Comparison of ENCODE assay signal across 9 cellular contexts in genomic region chr5:132436936-132437335, GRCh38. TPM values are rescaled to one million over a fixed set of nuclear protein-coding genes. Genes with fewer than 3 reads are reported as not detected.
DNase-seq lines count a peak whose midpoint lies in the region; ATAC-seq and TF ChIP-seq lines count a peak whose summit lies in the region.
"Had no signal": no experiment of that assay in that cellular context is flagged by ENCODE, and none has a peak within 500 bp of the region (broad histone marks: within the 10 kb centered on the region; RNA-seq: fewer than 3 reads in every experiment).

No MANE protein-coding gene starts in this region.

- intact Hi-C loops in psoas muscle (cut with DNase I), result loop anchor here in 1 of 2 donors (5.0 kb wide), 1 partner anchor 220 kb away; no protein-coding TSS in a partner anchor

- H3K27me3 Mint-ChIP-seq in CD4-positive, CD25-positive, alpha-beta regulatory T cell, result no peaks in the 10 kb centered on the region
- no peaks in the 10 kb centered on the region for H3K27me3 Mint-ChIP-seq in central memory CD8-positive, alpha-beta T cell

- H3K4me1 Mint-ChIP-seq in CD4-positive, CD25-positive, alpha-beta regulatory T cell, result peaks cover 24 to 88% (median 54%) of the 10 kb centered on the region in 4 donors
- peaks cover 87% of the 10 kb centered on the region for H3K4me1 Mint-ChIP-seq in central memory CD8-positive, alpha-beta T cell

- peak overlapping the region; percentile 91 to 95 (median 91) for H3K27ac Mint-ChIP-seq in CD4-positive, CD25-positive, alpha-beta regulatory T cell
- peak overlapping the region; percentile 93 for H3K27ac Mint-ChIP-seq in central memory CD8-positive, alpha-beta T cell (ENCODE audit: low read depth)

- peak overlapping the region in 3 of 4 donors; percentile 39 to 75 (median 68) for H3K4me3 Mint-ChIP-seq in CD4-positive, CD25-positive, alpha-beta regulatory T cell
- peak overlapping the region; percentile 66 for H3K4me3 Mint-ChIP-seq in central memory CD8-positive, alpha-beta T cell

- 97 to 99% (median 97%) methylated on average over 3 of the region's 3 CpGs for WGBS in psoas muscle, 3 donors

- H3K4me3 ChIP-seq in CD4-positive, CD25-positive, alpha-beta regulatory T cell (ENCODE audit: low read depth, low read length), result peak overlapping the region; percentile 1
- H3K4me3 ChIP-seq in HL-60 (replicated peaks; ENCODE audit: insufficient read depth, low read length) (no peak overlapping the region), psoas muscle (no peak overlapping the region)

- H3K4me1 ChIP-seq in CD4-positive, CD25-positive, alpha-beta regulatory T cell (ENCODE audit: control insufficient read depth, insufficient read depth, low read length, poor library complexity, severe bottlenecking), result peaks cover 55% of the 10 kb centered on the region
- peaks cover 70% of the 10 kb centered on the region for H3K4me1 ChIP-seq in psoas muscle

- no peaks in the 10 kb centered on the region for H3K27me3 ChIP-seq in CD4-positive, CD25-positive, alpha-beta regulatory T cell (ENCODE audit: control insufficient read depth, insufficient read depth, low read length)
- H3K27me3 ChIP-seq in HL-60 (ENCODE audit: insufficient read depth, poor library complexity, severe bottlenecking), result no peaks in the 10 kb centered on the region
- H3K27me3 ChIP-seq in psoas muscle (ENCODE audit: insufficient read depth in 3 of 3, low read length in 2 of 3), result no peaks in the 10 kb centered on the region

- peak overlapping the region; percentile 71 for H3K27ac ChIP-seq in CD4-positive, CD25-positive, alpha-beta regulatory T cell (ENCODE audit: insufficient read depth, low read length, poor library complexity, severe bottlenecking)
- H3K27ac ChIP-seq in HL-60 (replicated peaks) (peak overlapping the region; percentile 51), psoas muscle (peak overlapping the region; percentile 76)

- no peak for TF ChIP-seq CTCF in HL-60 (IDR thresholded peaks at IDR 0.05; ENCODE audit: insufficient read depth, low read length)
- no peak for TF ChIP-seq CTCF in psoas muscle (IDR thresholded peaks at IDR 0.05)

- peaks cover 7% of the 10 kb centered on the region for H3K36me3 ChIP-seq in CD4-positive, CD25-positive, alpha-beta regulatory T cell (ENCODE audit: control insufficient read depth, insufficient read depth, low read length)
- no peaks in the 10 kb centered on the region for H3K36me3 ChIP-seq in psoas muscle (ENCODE audit: insufficient read depth in 1 of 2, low read depth in 1 of 2)

- H3K9me3 ChIP-seq in CD4-positive, CD25-positive, alpha-beta regulatory T cell (ENCODE audit: control insufficient read depth in 2 of 2, low read length in 2 of 2), result no peaks in the 10 kb centered on the region
- no peaks in the 10 kb centered on the region for H3K9me3 ChIP-seq in psoas muscle

- H3K9me3 Mint-ChIP-seq in CD4-positive, CD25-positive, alpha-beta regulatory T cell, result no peaks in the 10 kb centered on the region
- no peaks in the 10 kb centered on the region for H3K9me3 Mint-ChIP-seq in central memory CD8-positive, alpha-beta T cell

- no peak for DNase-seq in CD4-positive, CD25-positive, alpha-beta regulatory T cell
- DNase-seq in HL-60 (ENCODE audit: low read depth in 1 of 2, low spot score in 1 of 2), result no peak
- no peak for DNase-seq in central memory CD8-positive, alpha-beta T cell (ENCODE audit: low spot score in 2 of 2)
- DNase-seq in psoas muscle, result no peak
- no peak for DNase-seq in NCI-H2081 (lab: John Stamatoyannopoulos, UW)
- DNase-seq in DMS79 (lab: John Stamatoyannopoulos, UW), result no peak
- DNase-seq: NCI-H526 had no signal

- no peak for ATAC-seq in CD4-positive, CD25-positive, alpha-beta regulatory T cell (ENCODE audit: low read depth in 2 of 2)
- no peak for ATAC-seq in central memory CD8-positive, alpha-beta T cell (replicated peaks; ENCODE audit: extremely low read depth, poor library complexity, severe bottlenecking)
- ATAC-seq in psoas muscle, result no peak
- no peak for ATAC-seq in GM18498 (IDR thresholded peaks at IDR 0.05; ENCODE audit: unreplicated experiment)
- ATAC-seq in GM19452 (IDR thresholded peaks at IDR 0.05; ENCODE audit: unreplicated experiment), result no peak

- peaks cover 23% of the 10 kb centered on the region for H3K36me3 Mint-ChIP-seq in CD4-positive, CD25-positive, alpha-beta regulatory T cell
- peaks cover 30% of the 10 kb centered on the region for H3K36me3 Mint-ChIP-seq in central memory CD8-positive, alpha-beta T cell (ENCODE audit: insufficient read depth)

RNA-seq across cellular contexts. Expression of gene IRF1, which starts 53.6 kb away (rescaled TPM):
- total RNA-seq in CD4-positive, CD25-positive, alpha-beta regulatory T cell, result 924 TPM
- polyA plus RNA-seq in CD4-positive, CD25-positive, alpha-beta regulatory T cell, result 100 to 1,000 TPM; 160 to 202 (median 190) TPM
- 10 to 100 TPM in 3 of 4 donors, 1 to 10 TPM in 1; 5.5 to 18.8 (median 13.7) TPM for total RNA-seq in psoas muscle
- polyA plus RNA-seq in psoas muscle, result 10 to 100 TPM in 1 of 3 donors, 1 to 10 TPM in 2; 4.7 to 11.8 (median 4.9) TPM

Comparison
In these comparisons a context has a peak if more than half of its experiments do, and no peak if none do; other contexts are left out.
1. RNA of gene IRF1, which starts 53.6 kb away (total RNA-seq): 924 TPM in CD4-positive, CD25-positive, alpha-beta regulatory T cell (single experiment); 5.5 to 18.8 TPM in psoas muscle; every median in the first group is over 10 times any median in the second.
2. Peak in every context shown above with its lines, with median percentiles within 50 percentile points of each other: H3K27ac ChIP-seq.